Comparison of ENCODE assay signal across 1 cellular context in the genomic region with DNA sequence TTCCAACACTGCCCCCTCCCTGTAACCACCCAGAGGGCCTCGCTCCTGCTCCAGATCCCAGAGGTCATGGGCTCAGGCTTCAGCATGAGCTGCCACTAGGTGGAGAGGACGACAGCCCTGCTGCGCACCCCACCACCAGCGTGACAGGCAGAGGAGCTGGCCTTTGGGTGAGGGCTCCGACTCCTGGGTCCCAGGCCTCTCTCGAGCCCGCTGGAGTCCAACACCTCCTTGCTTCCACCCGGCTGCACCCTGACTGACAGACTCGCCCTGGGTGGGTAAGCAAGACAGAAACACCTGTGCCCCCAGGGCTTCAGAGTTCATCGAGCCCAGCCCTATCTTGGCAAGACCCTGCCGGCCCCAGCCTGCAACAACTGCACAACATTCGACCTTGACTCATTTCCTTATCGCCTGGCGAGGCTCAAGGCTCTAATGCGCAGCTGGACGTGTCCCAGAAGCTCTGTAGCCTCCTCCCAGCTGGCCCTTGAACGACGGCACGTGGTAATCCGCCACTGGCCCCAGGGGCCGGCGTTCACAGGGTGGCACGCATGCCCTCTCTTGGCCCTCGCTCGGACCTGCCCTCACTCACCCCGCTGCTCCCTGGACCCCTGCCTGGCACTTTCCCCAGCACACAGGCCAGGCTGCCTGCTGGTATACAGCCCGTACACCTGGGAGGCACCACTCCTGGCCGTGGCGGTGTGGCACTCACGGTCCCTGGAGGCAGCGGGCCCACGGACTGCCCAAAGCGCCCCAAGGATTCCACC.
TF ChIP-seq lines count a peak whose summit lies in the region.

No MANE protein-coding gene starts in this region.

TF ChIP-seq in HepG2, 621 proteins besides CTCF, POLR2A, EP300 and RAD21 (continued from another document):
- TF ChIP-seq, protein P1, sequence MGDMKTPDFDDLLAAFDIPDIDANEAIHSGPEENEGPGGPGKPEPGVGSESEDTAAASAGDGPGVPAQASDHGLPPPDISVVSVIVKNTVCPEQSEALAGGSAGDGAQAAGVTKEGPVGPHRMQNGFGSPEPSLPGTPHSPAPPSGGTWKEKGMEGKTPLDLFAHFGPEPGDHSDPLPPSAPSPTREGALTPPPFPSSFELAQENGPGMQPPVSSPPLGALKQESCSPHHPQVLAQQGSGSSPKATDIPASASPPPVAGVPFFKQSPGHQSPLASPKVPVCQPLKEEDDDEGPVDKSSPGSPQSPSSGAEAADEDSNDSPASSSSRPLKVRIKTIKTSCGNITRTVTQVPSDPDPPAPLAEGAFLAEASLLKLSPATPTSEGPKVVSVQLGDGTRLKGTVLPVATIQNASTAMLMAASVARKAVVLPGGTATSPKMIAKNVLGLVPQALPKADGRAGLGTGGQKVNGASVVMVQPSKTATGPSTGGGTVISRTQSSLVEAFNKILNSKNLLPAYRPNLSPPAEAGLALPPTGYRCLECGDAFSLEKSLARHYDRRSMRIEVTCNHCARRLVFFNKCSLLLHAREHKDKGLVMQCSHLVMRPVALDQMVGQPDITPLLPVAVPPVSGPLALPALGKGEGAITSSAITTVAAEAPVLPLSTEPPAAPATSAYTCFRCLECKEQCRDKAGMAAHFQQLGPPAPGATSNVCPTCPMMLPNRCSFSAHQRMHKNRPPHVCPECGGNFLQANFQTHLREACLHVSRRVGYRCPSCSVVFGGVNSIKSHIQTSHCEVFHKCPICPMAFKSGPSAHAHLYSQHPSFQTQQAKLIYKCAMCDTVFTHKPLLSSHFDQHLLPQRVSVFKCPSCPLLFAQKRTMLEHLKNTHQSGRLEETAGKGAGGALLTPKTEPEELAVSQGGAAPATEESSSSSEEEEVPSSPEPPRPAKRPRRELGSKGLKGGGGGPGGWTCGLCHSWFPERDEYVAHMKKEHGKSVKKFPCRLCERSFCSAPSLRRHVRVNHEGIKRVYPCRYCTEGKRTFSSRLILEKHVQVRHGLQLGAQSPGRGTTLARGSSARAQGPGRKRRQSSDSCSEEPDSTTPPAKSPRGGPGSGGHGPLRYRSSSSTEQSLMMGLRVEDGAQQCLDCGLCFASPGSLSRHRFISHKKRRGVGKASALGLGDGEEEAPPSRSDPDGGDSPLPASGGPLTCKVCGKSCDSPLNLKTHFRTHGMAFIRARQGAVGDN (CRISPR knock-in tag; IDR thresholded peaks at IDR 0.05) = peak; percentile 71
- TF ChIP-seq SIN3B (IDR thresholded peaks at IDR 0.05; ENCODE audit: low read length) (no peak), HOXA3 (CRISPR knock-in tag; IDR thresholded peaks at IDR 0.05) (peak; percentile 49), ZNF775 (CRISPR knock-in tag; IDR thresholded peaks at IDR 0.05; ENCODE audit: borderline replicate concordance) (no peak), NR2F1 (CRISPR knock-in tag; IDR thresholded peaks at IDR 0.05) (no peak; a peak in 1 of 4 replicates), ZNF446 (CRISPR knock-in tag; IDR thresholded peaks at IDR 0.05) (no peak), ZNF382 (CRISPR knock-in tag; IDR thresholded peaks at IDR 0.05; ENCODE audit: borderline replicate concordance) (no peak), SAP130 (CRISPR knock-in tag; IDR thresholded peaks at IDR 0.05; ENCODE audit: low read depth) (peak; percentile 39; the same call in 1 of the 2 replicates), ZNF883 (CRISPR knock-in tag; IDR thresholded peaks at IDR 0.05; ENCODE audit: not compliant biosample characterization) (no peak)
- TF ChIP-seq, protein P2, sequence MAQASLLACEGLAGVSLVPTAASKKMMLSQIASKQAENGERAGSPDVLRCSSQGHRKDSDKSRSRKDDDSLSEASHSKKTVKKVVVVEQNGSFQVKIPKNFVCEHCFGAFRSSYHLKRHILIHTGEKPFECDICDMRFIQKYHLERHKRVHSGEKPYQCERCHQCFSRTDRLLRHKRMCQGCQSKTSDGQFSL (CRISPR knock-in tag; IDR thresholded peaks at IDR 0.05) = peak; percentile 70
